In genomic region chr17:29012535-29012934, GRCh38 we compare ENCODE assay signal across 22 cellular contexts. TPM values are rescaled to one million over a fixed set of nuclear protein-coding genes. Genes with fewer than 3 reads are reported as not detected.
DNase-seq lines count a peak whose midpoint lies in the region; TF ChIP-seq lines count a peak whose summit lies in the region.
"Had no signal": no experiment of that assay in that cellular context is flagged by ENCODE, and none has a peak within 500 bp of the region (broad histone marks: within the 10 kb centered on the region; RNA-seq: fewer than 3 reads in every experiment).

No MANE protein-coding gene starts in this region.

- no peaks in the 10 kb centered on the region for H3F3A ChIP-seq in PC-9 (ENCODE audit: insufficient read depth, low read depth)

- H4K20me1 ChIP-seq in PC-9 (ENCODE audit: insufficient read depth): no peaks in the 10 kb centered on the region
- no peaks in the 10 kb centered on the region for H4K20me1 ChIP-seq in mammary epithelial cell (ENCODE audit: insufficient read depth, low read length)
- H4K20me1 ChIP-seq: BLaER1 had no signal

- no peak overlapping the region for H2BK5ac ChIP-seq in mesendoderm (ENCODE audit: low read length)

- BruUV-seq in PC-9 (replicated peaks; lab: Mats Ljungman, UMichigan) (no TSS peak), mammary epithelial cell (replicated peaks; lab: Mats Ljungman, UMichigan) (no TSS peak)

- H3K27me3 ChIP-seq in mesendoderm (ENCODE audit: insufficient read depth, low read length, poor library complexity) (no peaks in the 10 kb centered on the region), PC-9 (ENCODE audit: insufficient read depth, low read depth) (peaks cover 67% of the 10 kb centered on the region), mammary epithelial cell (ENCODE audit: insufficient read depth, low read length) (no peaks in the 10 kb centered on the region)
- H3K27me3 ChIP-seq: SJCRH30 had no signal

- no peak overlapping the region for H3K4me2 ChIP-seq in mesendoderm (ENCODE audit: low read length)
- no peak overlapping the region for H3K4me2 ChIP-seq in PC-9
- no peak overlapping the region for H3K4me2 ChIP-seq in mammary epithelial cell (ENCODE audit: insufficient read depth, low read depth, low read length)
- H3K4me2 ChIP-seq: BLaER1 had no signal

- DNase-seq in DMS53 (lab: John Stamatoyannopoulos, UW) (peak; percentile 42), DMS53 treated with DMSO at 0.1 percent for 48 hours (lab: John Stamatoyannopoulos, UW; ENCODE audit: unreplicated experiment) (no peak), M059J (ENCODE audit: low read depth) (peak; percentile 25), amniotic epithelial cell (ENCODE audit: low read depth) (peak; percentile 12), mesendoderm (peak; percentile 44), PC-9 (no peak), mammary epithelial cell (no peak), SIG-M5 treated with dmso at 0.1 percent for 504 hours (lab: John Stamatoyannopoulos, UW; ENCODE audit: unreplicated experiment) (no peak)
- DNase-seq: ACHN; Caco-2; CD4-positive, alpha-beta memory T cell; HFFc6; NCI-H1092 treated with DMSO at 0.1 percent for 48 hours; NCI-H1436 treated with DMSO at 0.1 percent for 48 hours; NCI-H1930; NCI-H2171 treated with DMSO at 0.1 percent for 48 hours; NCI-H524 treated with DMSO at 0.1 percent for 48 hours; SJCRH30; T-helper 1 cell had no signal

- H3K36me3 ChIP-seq in mesendoderm (ENCODE audit: control insufficient read depth, insufficient read depth, low read length): no peaks in the 10 kb centered on the region
- H3K36me3 ChIP-seq in PC-9 (ENCODE audit: low read depth): no peaks in the 10 kb centered on the region
- no peaks in the 10 kb centered on the region for H3K36me3 ChIP-seq in mammary epithelial cell (ENCODE audit: insufficient read depth, low read length)
- H3K36me3 ChIP-seq: BLaER1, SJCRH30 had no signal

- dilution Hi-C loops in mammary epithelial cell (cut with HindIII; ENCODE audit: low sequenced_read_pairs): loop anchor here (5.0 to 25.0 kb wide), 2 partner anchors 65 to 225 kb away; partner anchors contain the start of gene CRYBA1

- in situ Hi-C loops in mammary epithelial cell (cut with MboI; ENCODE audit: low sequenced_read_pairs in 2 of 2): no loop called here

- H3K79me2 ChIP-seq in mesendoderm (ENCODE audit: control insufficient read depth, insufficient read depth, low read length) (no peaks in the 10 kb centered on the region), PC-9 (ENCODE audit: low read depth) (no peaks in the 10 kb centered on the region), mammary epithelial cell (ENCODE audit: insufficient read depth, low read length) (no peaks in the 10 kb centered on the region)

- H3K9ac ChIP-seq in mesendoderm (ENCODE audit: low read length) (no peak overlapping the region), mammary epithelial cell (ENCODE audit: insufficient read depth, low read length) (no peak overlapping the region)
- H3K9ac ChIP-seq: BLaER1 had no signal

- POLR2A ChIA-PET in PC-9 (lab: Charles Lee; ENCODE audit: unreplicated experiment): no interaction called here

- H2AFZ ChIP-seq in PC-9 (no peak overlapping the region), mammary epithelial cell (ENCODE audit: low read depth, low read length) (no peak overlapping the region)

- H3K4me3 ChIP-seq in mesendoderm (ENCODE audit: low read length) (no peak overlapping the region), PC-9 (no peak overlapping the region), mammary epithelial cell (replicated peaks in 1 of 3; ENCODE audit: insufficient read depth in 1 of 3, low read depth in 2 of 3, low read length in 3 of 3) (no peak overlapping the region)
- H3K4me3 ChIP-seq: BLaER1, SJCRH30 had no signal

- H2BK15ac ChIP-seq in mesendoderm (replicated peaks; ENCODE audit: low read depth): no peak overlapping the region

- WGBS in mesendoderm (ENCODE audit: extremely low coverage, insufficient coverage, low lambda C conversion rate): no CpG with 5 or more reads among the region's 1 CpG
- WGBS in mammary epithelial cell (ENCODE audit: low coverage, missing lambda C conversion rate): 60% methylated on average over 1 of the region's 1 CpG

- no peak overlapping the region for H4K5ac ChIP-seq in mesendoderm (ENCODE audit: low read length)

- no peak overlapping the region for H4K8ac ChIP-seq in mesendoderm (ENCODE audit: low read depth, low read length)

- CTCF ChIA-PET in PC-9 (lab: Charles Lee) (no interaction called here), mammary epithelial cell (lab: Charles Lee; ENCODE audit: low non-redundant PET) (no interaction called here)

- no peak overlapping the region for H3K23ac ChIP-seq in mesendoderm (ENCODE audit: low read length)

- H3K56ac ChIP-seq in mesendoderm (ENCODE audit: low read length): no peak overlapping the region

- peaks cover 9% of the 10 kb centered on the region for H3K4me1 ChIP-seq in mesendoderm (ENCODE audit: control insufficient read depth, low read depth, low read length)
- H3K4me1 ChIP-seq in PC-9 (replicated peaks; ENCODE audit: insufficient read depth): no peaks in the 10 kb centered on the region; the same call in 1 of the 2 replicates
- H3K4me1 ChIP-seq in mammary epithelial cell (ENCODE audit: insufficient read depth, low read length): no peaks in the 10 kb centered on the region
- H3K4me1 ChIP-seq: BLaER1, Caco-2 had no signal

- TF ChIP-seq CTCF in PC-9 (conservative IDR thresholded peaks at IDR 0.05) (no peak), mammary epithelial cell (conservative IDR thresholded peaks at IDR 0.05 in 1 of 2, IDR thresholded peaks at IDR 0.05 in 1 of 2; ENCODE audit: extremely low read depth in 1 of 2, insufficient read depth in 1 of 2, low read depth in 1 of 2, low read length in 2 of 2) (no peak)

- no peak overlapping the region for H2BK120ac ChIP-seq in mesendoderm (ENCODE audit: low read depth, low read length)

- H3K18ac ChIP-seq in mesendoderm (ENCODE audit: low read length): no peak overlapping the region

- no peaks in the 10 kb centered on the region for H3K9me2 ChIP-seq in PC-9 (ENCODE audit: insufficient read depth)

- no peaks in the 10 kb centered on the region for H3K79me1 ChIP-seq in mesendoderm (ENCODE audit: low read length)

- intact Hi-C loops in PC-9 (cut with micrococcal nuclease; ENCODE audit: unreplicated experiment): no loop called here
- intact Hi-C loops in mammary epithelial cell (cut with micrococcal nuclease): no loop called here

- no peak overlapping the region for H3K27ac ChIP-seq in mesendoderm (ENCODE audit: low read depth, low read length)
- no peak overlapping the region for H3K27ac ChIP-seq in PC-9
- no peak overlapping the region for H3K27ac ChIP-seq in mammary epithelial cell (ENCODE audit: insufficient read depth, low read depth, low read length)
- H3K27ac ChIP-seq: 22Rv1, BLaER1, SJCRH30 had no signal

- H2AK5ac ChIP-seq in mesendoderm (ENCODE audit: low read length): no peak overlapping the region

- no peak overlapping the region for H3K4ac ChIP-seq in mesendoderm (ENCODE audit: low read depth, low read length)

- H3K9me3 ChIP-seq in PC-9 (ENCODE audit: insufficient read depth, low read depth) (no peaks in the 10 kb centered on the region), mammary epithelial cell (replicated peaks; ENCODE audit: insufficient read depth, low read length) (no peaks in the 10 kb centered on the region)
- H3K9me3 ChIP-seq: BLaER1, Caco-2, SJCRH30 had no signal

RNA-seq across cellular contexts. Expression of gene SEZ6, which starts 6.7 kb away (rescaled TPM):
- total RNA-seq in M059J (2014; rRNA removed; shearing (Covaris generic)): not detected in 2 replicates
- 0.31 TPM for polyA plus RNA-seq in mesendoderm (2013, experiment 1 of 2)
- polyA plus RNA-seq in mesendoderm (2013, experiment 2 of 2): 0.36 TPM
- not detected in 2 replicates for total RNA-seq in PC-9 (2021)
- total RNA-seq in mammary epithelial cell: not detected
- polyA plus RNA-seq in mammary epithelial cell: not detected
- polyA minus RNA-seq in mammary epithelial cell: not detected
- total RNA-seq: Caco-2; CD4-positive, alpha-beta memory T cell; Daoy; HFFc6 had no signal

RNA-seq across cellular contexts. Expression of gene PIPOX, which starts 30.4 kb away (rescaled TPM):
- 0.71 and 5.5 TPM in 2 replicates for total RNA-seq in M059J (2014; rRNA removed; shearing (Covaris generic))
- polyA plus RNA-seq in mesendoderm (2013, experiment 1 of 2): 10.3 TPM
- polyA plus RNA-seq in mesendoderm (2013, experiment 2 of 2): 10.9 TPM
- 2.8 TPM in 2 replicates for total RNA-seq in PC-9 (2021)
- total RNA-seq in mammary epithelial cell: 1 to 10 TPM in 1 of 2 donors, under 1 TPM in 1; 0.40 to 1.2 TPM
- polyA plus RNA-seq in mammary epithelial cell: 0.11 TPM
- polyA minus RNA-seq in mammary epithelial cell: not detected

Comparison
In these comparisons a context has a peak if more than half of its experiments do, and no peak if none do; other contexts are left out.
1. DNase-seq: peak in DMS53 (single experiment), M059J (single experiment), amniotic epithelial cell (single experiment) and mesendoderm (single experiment); none in DMS53 treated with DMSO at 0.1 percent for 48 hours (single experiment), PC-9 (0 of 2), mammary epithelial cell (single experiment) and SIG-M5 treated with dmso at 0.1 percent for 504 hours (single experiment).